In genomic region chr2:112588611-112589045, GRCh38 we compare ENCODE assay signal across 13 cellular contexts. TPM values are rescaled to one million over a fixed set of nuclear protein-coding genes. Genes with fewer than 3 reads are reported as not detected.
DNase-seq lines count a peak whose midpoint lies in the region; ATAC-seq lines count a peak whose summit lies in the region.
"Had no signal": no experiment of that assay in that cellular context is flagged by ENCODE, and none has a peak within 500 bp of the region (broad histone marks: within the 10 kb centered on the region; RNA-seq: fewer than 3 reads in every experiment).

No MANE protein-coding gene starts in this region.

- peaks cover 4% of the 10 kb centered on the region for H3K36me3 ChIP-seq in skeletal muscle satellite cell (ENCODE audit: insufficient read depth, low read length)
- H3K36me3 ChIP-seq: SJCRH30 had no signal

- DNase-seq in NCI-H1417 (lab: John Stamatoyannopoulos, UW) (peak in 2 of 3 experiments; percentile 64 to 90), NCI-H1417 treated with DMSO at 0.1 percent for 48 hours (lab: John Stamatoyannopoulos, UW) (no peak), NCI-H510A treated with DMSO at 0.1 percent for 48 hours (lab: John Stamatoyannopoulos, UW) (peak; percentile 27), cerebellum (ENCODE audit: low spot score) (peak; percentile 86), kidney glomerular epithelial cell (lab: John Stamatoyannopoulos, UW) (no peak), left ventricle myocardium superior (no peak)
- DNase-seq: activated CD4-positive, CD25-positive, alpha-beta regulatory T cell; NCI-H1436 had no signal

- peak overlapping the region; percentile 4 for H3K4me2 ChIP-seq in skeletal muscle satellite cell (ENCODE audit: low read length)
- H3K4me2 ChIP-seq: A549 had no signal

- no peak for ATAC-seq in left ventricle myocardium superior
- no peak for ATAC-seq in GM18907 (IDR thresholded peaks at IDR 0.05; ENCODE audit: unreplicated experiment)
- ATAC-seq: A549, HCT116 had no signal

- no peak overlapping the region for H3K9ac ChIP-seq in skeletal muscle satellite cell (ENCODE audit: low read depth, low read length)

- H3K4me1 ChIP-seq in skeletal muscle satellite cell (ENCODE audit: control insufficient read depth, insufficient read depth, low read length): peaks cover 17% of the 10 kb centered on the region

- no peaks in the 10 kb centered on the region for H3K9me3 ChIP-seq in skeletal muscle satellite cell (replicated peaks; ENCODE audit: low read length)
- H3K9me3 ChIP-seq: A549, SJCRH30 had no signal

- intact Hi-C loops in left ventricle myocardium superior (cut with micrococcal nuclease): no loop called here

- H3K27me3 ChIP-seq in skeletal muscle satellite cell (ENCODE audit: control insufficient read depth, insufficient read depth, low read length): no peaks in the 10 kb centered on the region
- H3K27me3 ChIP-seq: SJCRH30 had no signal

- H3K4me3 ChIP-seq in skeletal muscle satellite cell (ENCODE audit: low read length): no peak overlapping the region
- H3K4me3 ChIP-seq: A549, SJCRH30 had no signal

RNA-seq across cellular contexts. Expression of gene CHCHD5, which starts 4.2 kb away (rescaled TPM):
- total RNA-seq in cerebellum: 7.4 TPM
- 13.1 and 13.4 TPM in 2 replicates for total RNA-seq in skeletal muscle satellite cell (2012; rRNA removed)
- total RNA-seq in left ventricle myocardium superior: 24.8 TPM

RNA-seq across cellular contexts. Expression of gene POLR1B, which starts 46.4 kb away (rescaled TPM):
- total RNA-seq in cerebellum (30.0 TPM), left ventricle myocardium superior (12.2 TPM)
- 23.8 and 26.9 TPM in 2 replicates for total RNA-seq in skeletal muscle satellite cell (2012; rRNA removed)

RNA-seq across cellular contexts. Expression of gene SLC20A1, which starts 57.1 kb away (rescaled TPM):
- 46.5 TPM for total RNA-seq in cerebellum
- 110 and 184 TPM in 2 replicates for total RNA-seq in skeletal muscle satellite cell (2012; rRNA removed)
- total RNA-seq in left ventricle myocardium superior: 10.8 TPM

Comparison
In these comparisons a context has a peak if more than half of its experiments do, and no peak if none do; other contexts are left out.
1. DNase-seq: peak in NCI-H1417 (2 of 3), NCI-H510A treated with DMSO at 0.1 percent for 48 hours (single experiment) and cerebellum (single experiment); none in NCI-H1417 treated with DMSO at 0.1 percent for 48 hours (single experiment), kidney glomerular epithelial cell (single experiment) and left ventricle myocardium superior (single experiment).